In genomic region chr15:56241374-56242085, GRCh38 we compare ENCODE assay signal across 8 cellular contexts. TPM values are rescaled to one million over a fixed set of nuclear protein-coding genes. Genes with fewer than 3 reads are reported as not detected.
DNase-seq lines count a peak whose midpoint lies in the region; ATAC-seq and TF ChIP-seq lines count a peak whose summit lies in the region.

No MANE protein-coding gene starts in this region.

- H3K36me3 ChIP-seq in heart right ventricle, result no peaks in the 10 kb centered on the region
- H3K36me3 ChIP-seq in right atrium auricular region, result no peaks in the 10 kb centered on the region
- no peaks in the 10 kb centered on the region for H3K36me3 ChIP-seq in iPS-15b (ENCODE audit: control insufficient read depth, insufficient read depth, low read length)
- H3K36me3 ChIP-seq in tibial artery, result no peaks in the 10 kb centered on the region

- H3K27me3 Mint-ChIP-seq in activated CD4-positive, alpha-beta memory T cell treated with anti-CD3 and anti-CD28 coated beads, Interleukin-2, amount 10 ng/mL, durations not matched to agents 7 days and 5 days, result no peaks in the 10 kb centered on the region

- CTCF ChIA-PET in activated CD4-positive, alpha-beta memory T cell treated with anti-CD3 and anti-CD28 coated beads, Interleukin-2, amount 10 ng/mL, durations not matched to agents 7 days and 5 days (lab: Charles Lee), result no interaction called here

- H3K4me1 ChIP-seq in heart right ventricle (peaks cover 3 to 59% (median 31%) of the 10 kb centered on the region in 9 donors), right atrium auricular region (peaks cover 0 to 32% of the 10 kb centered on the region in 2 donors), iPS-15b (ENCODE audit: control insufficient read depth, insufficient read depth, low read length) (peaks cover 7% of the 10 kb centered on the region), tibial artery (peaks cover 0 to 41% (median 14%) of the 10 kb centered on the region in 4 donors)

- peak overlapping the region; percentile 99 for H3K4me3 Mint-ChIP-seq in activated CD4-positive, alpha-beta memory T cell treated with anti-CD3 and anti-CD28 coated beads, Interleukin-2, amount 10 ng/mL, durations not matched to agents 7 days and 5 days

- H3K27ac Mint-ChIP-seq in activated CD4-positive, alpha-beta memory T cell treated with anti-CD3 and anti-CD28 coated beads, Interleukin-2, amount 10 ng/mL, durations not matched to agents 7 days and 5 days, result peak overlapping the region; percentile 78

- H3K4me3 ChIP-seq in heart right ventricle (peak overlapping the region in 9 of 10 donors; percentile 77 to 87 (median 79)), right atrium auricular region (no peak overlapping the region), iPS-15b (ENCODE audit: low read depth, low read length) (peak overlapping the region; percentile 81), tibial artery (peak overlapping the region; percentile 92 to 96)

- DNase-seq in heart right ventricle, result no peak
- DNase-seq in right atrium auricular region (ENCODE audit: low spot score), result no peak
- DNase-seq in activated CD4-positive, alpha-beta memory T cell treated with anti-CD3 and anti-CD28 coated beads, Interleukin-2, amount 10 ng/mL, durations not matched to agents 7 days and 5 days, result no peak
- no peak for DNase-seq in tibial artery

- H3K9ac ChIP-seq in iPS-15b (ENCODE audit: low read depth, low read length), result no peak overlapping the region

- peaks cover 49% of the 10 kb centered on the region for H3K4me1 Mint-ChIP-seq in activated CD4-positive, alpha-beta memory T cell treated with anti-CD3 and anti-CD28 coated beads, Interleukin-2, amount 10 ng/mL, durations not matched to agents 7 days and 5 days

- intact Hi-C loops in heart right ventricle (cut with DNase I) (loop anchor here in 4 of 10 donors (5.0 to 10.0 kb wide), 6 partner anchors 127 to 247 kb away; partner anchors contain the start of gene NEDD4 (in 2 of the 4)), tibial artery (cut with DNase I; ENCODE audit: low total_unique reads) (loop anchor here (5.0 kb wide), 1 partner anchor 249 kb away; the partner anchor contains the start of gene NEDD4)

- POLR2A ChIA-PET in activated CD4-positive, alpha-beta memory T cell treated with anti-CD3 and anti-CD28 coated beads, Interleukin-2, amount 10 ng/mL, durations not matched to agents 7 days and 5 days (lab: Charles Lee), result no interaction called here

- H3K27me3 ChIP-seq in heart right ventricle (no peaks in the 10 kb centered on the region), right atrium auricular region (no peaks in the 10 kb centered on the region), iPS-15b (ENCODE audit: control insufficient read depth, insufficient read depth, low read length) (no peaks in the 10 kb centered on the region), tibial artery (no peaks in the 10 kb centered on the region)

- H3K36me3 Mint-ChIP-seq in activated CD4-positive, alpha-beta memory T cell treated with anti-CD3 and anti-CD28 coated beads, Interleukin-2, amount 10 ng/mL, durations not matched to agents 7 days and 5 days (ENCODE audit: low read depth), result peaks cover 33% of the 10 kb centered on the region

- WGBS in heart right ventricle, 2 donors, result 40 to 49% methylated on average over 5 of the region's 5 CpGs

- TF ChIP-seq CTCF in heart right ventricle (IDR thresholded peaks at IDR 0.05) (no peak), right atrium auricular region (IDR thresholded peaks at IDR 0.05) (no peak), tibial artery (IDR thresholded peaks at IDR 0.05) (no peak)

- H3K9me3 ChIP-seq in heart right ventricle (no peaks in the 10 kb centered on the region), right atrium auricular region (no peaks in the 10 kb centered on the region), iPS-15b (ENCODE audit: control insufficient read depth, insufficient read depth, low read length) (no peaks in the 10 kb centered on the region), tibial artery (no peaks in the 10 kb centered on the region)

- ATAC-seq in heart right ventricle (no peak), HG02759 (IDR thresholded peaks at IDR 0.05; ENCODE audit: unreplicated experiment) (no peak), GM18517 (IDR thresholded peaks at IDR 0.05; ENCODE audit: unreplicated experiment) (no peak)
- ATAC-seq in activated CD4-positive, CD25-positive, alpha-beta regulatory T cell treated with anti-CD3 and anti-CD28 coated beads, Interleukin-2, amount 50 U/mL, for 24 hours, result no peak

- H3K9me3 Mint-ChIP-seq in activated CD4-positive, alpha-beta memory T cell treated with anti-CD3 and anti-CD28 coated beads, Interleukin-2, amount 10 ng/mL, durations not matched to agents 7 days and 5 days, result no peaks in the 10 kb centered on the region

- H3K27ac ChIP-seq in heart right ventricle, result peak overlapping the region in 1 of 10 donors; percentile 18
- H3K27ac ChIP-seq in right atrium auricular region, result no peak overlapping the region
- no peak overlapping the region for H3K27ac ChIP-seq in tibial artery

RNA-seq across cellular contexts. Expression of gene RFX7, which starts 2.1 kb away (rescaled TPM):
- total RNA-seq in heart right ventricle, result 10 to 100 TPM in 4 of 10 donors, 1 to 10 TPM in 6; 5.9 to 14.2 (median 8.4) TPM
- polyA plus RNA-seq in heart right ventricle, result 1 to 10 TPM in 1 of 2 donors, under 1 TPM in 1; 0.83 to 1.5 TPM
- total RNA-seq in right atrium auricular region, result 1 to 10 TPM; 4.4 to 5.9 TPM
- 10 to 100 TPM; 38.4 to 41.0 TPM for total RNA-seq in activated CD4-positive, alpha-beta memory T cell treated with anti-CD3 and anti-CD28 coated beads, Interleukin-2, amount 10 ng/mL, durations not matched to agents 7 days and 5 days

Comparison
In these comparisons a context has a peak if more than half of its experiments do, and no peak if none do; other contexts are left out.
1. H3K4me3 ChIP-seq: peak in heart right ventricle (9 of 10), iPS-15b (single experiment) and tibial artery (2 of 2); none in right atrium auricular region (0 of 2).